32 cellular contexts compared by ENCODE assay signal in the genomic region with DNA sequence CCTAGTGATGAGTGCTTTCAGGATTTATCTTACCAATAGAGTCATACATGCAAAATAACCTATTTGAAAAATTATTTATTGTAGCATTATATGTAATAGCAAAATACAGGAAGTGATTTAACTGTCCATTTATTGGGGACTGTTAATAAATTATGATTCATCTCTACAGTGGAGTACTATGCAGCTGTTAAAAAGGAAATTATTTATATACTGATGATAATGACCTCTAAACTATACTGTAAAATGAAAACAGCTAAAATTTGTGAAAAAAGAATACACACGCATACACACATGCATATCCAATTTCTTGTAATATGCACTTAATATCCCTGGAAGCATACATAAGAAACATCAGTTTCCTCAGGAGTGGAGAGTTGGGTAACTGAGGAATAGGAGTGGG. TPM values are rescaled to one million over a fixed set of nuclear protein-coding genes. Genes with fewer than 3 reads are reported as not detected.
"Had no signal": no experiment of that assay in that cellular context is flagged by ENCODE, and none has a peak within 500 bp of the region (broad histone marks: within the 10 kb centered on the region; RNA-seq: fewer than 3 reads in every experiment).

No MANE protein-coding gene starts in this region.

- H3K9me3 ChIP-seq: adrenal gland, ascending aorta, breast epithelium had no signal

- H3K27ac ChIP-seq: adrenal gland, ascending aorta, brain microvascular endothelial cell, breast epithelium had no signal

- DNase-seq: activated effector memory CD4-positive, alpha-beta T cell treated with anti-CD3 and anti-CD28 coated beads, Interleukin-2, amount 50 U/mL, for 16 hours; activated effector memory CD4-positive, alpha-beta T cell treated with Interleukin-2 at 50 U/mL for 16 hours; activated gamma-delta T cell; activated gamma-delta T cell treated with Interleukin-2 at 50 U/mL for 16 hours; activated naive CD4-positive, alpha-beta T cell; activated naive CD4-positive, alpha-beta T cell treated with anti-CD3 and anti-CD28 coated beads for 36 hours; activated naive CD4-positive, alpha-beta T cell treated with anti-CD3 and anti-CD28 coated beads, Interleukin-2, amount 10 ng/mL, durations not matched to agents 7 days and 5 days; activated naive CD4-positive, alpha-beta T cell treated with anti-CD3 and anti-CD28 coated beads, Interleukin-2, amount 50 U/mL, for 16 hours; activated naive CD4-positive, alpha-beta T cell treated with Interleukin-2 at 50 U/mL for 16 hours; activated naive CD8-positive, alpha-beta T cell treated with anti-CD3 and anti-CD28 coated beads for 36 hours; activated naive CD8-positive, alpha-beta T cell treated with anti-CD3 and anti-CD28 coated beads, Interleukin-2, amount 10 ng/mL, durations not matched to agents 7 days and 5 days; activated naive CD8-positive, alpha-beta T cell treated with anti-CD3 and anti-CD28 coated beads, Interleukin-2, amount 50 U/mL, for 24 hours; activated T-cell treated with anti-CD3 and anti-CD28 coated beads, Interleukin-2, amount 50 U/mL, for 24 hours; activated T-cell treated with anti-CD3 and anti-CD28 coated beads, Interleukin-2, amount 50 U/mL, for 4 hours; activated T-cell treated with anti-CD3 and anti-CD28 coated beads, Interleukin-2, amount 50 U/mL, for 48 hours; activated T-cell treated with anti-CD3 and anti-CD28 coated beads, Interleukin-2, amount 50 U/mL, for 72 hours; adrenal gland; amniotic stem cell; amygdala; anterior cingulate cortex; aorta; brain microvascular endothelial cell; caudate nucleus; central memory CD4-positive, alpha-beta T cell; cerebellar nuclear complex had no signal

- H3K4me1 ChIP-seq: adrenal gland, ascending aorta, breast epithelium had no signal

- ATAC-seq: activated naive CD4-positive, alpha-beta T cell treated with anti-CD3 and anti-CD28 coated beads, Interleukin-2, amount 50 U/mL, for 72 hours; activated naive CD8-positive, alpha-beta T cell treated with anti-CD3 and anti-CD28 coated beads, Interleukin-2, amount 50 U/mL, for 24 hours; activated T-cell treated with anti-CD3 and anti-CD28 coated beads, Interleukin-2, amount 50 U/mL, for 4 hours; activated T-cell treated with anti-CD3 and anti-CD28 coated beads, Interleukin-2, amount 50 U/mL, for 72 hours; activated T-helper 17 cell treated with anti-CD3 and anti-CD28 coated beads, Interleukin-2, amount 50 U/mL, for 72 hours had no signal

- FAIRE-seq: astrocyte, bronchial epithelial cell had no signal

- H3K36me3 ChIP-seq: adrenal gland, ascending aorta, brain microvascular endothelial cell, breast epithelium, cardiac muscle cell had no signal

- H3K4me3 ChIP-seq: adrenal gland, ascending aorta, breast epithelium, cardiac muscle cell had no signal

- H3K27me3 ChIP-seq: adrenal gland, ascending aorta, brain microvascular endothelial cell, breast epithelium, cardiac muscle cell had no signal

RNA-seq across cellular contexts. Expression of a gene that starts 58.0 kb away (rescaled TPM):
- total RNA-seq: activated naive CD8-positive, alpha-beta T cell treated with anti-CD3 and anti-CD28 coated beads for 36 hours; activated naive CD8-positive, alpha-beta T cell treated with anti-CD3 and anti-CD28 coated beads, Interleukin-2, amount 10 ng/mL, durations not matched to agents 7 days and 5 days had no signal
